33 cellular contexts compared by ENCODE assay signal in the genomic region with DNA sequence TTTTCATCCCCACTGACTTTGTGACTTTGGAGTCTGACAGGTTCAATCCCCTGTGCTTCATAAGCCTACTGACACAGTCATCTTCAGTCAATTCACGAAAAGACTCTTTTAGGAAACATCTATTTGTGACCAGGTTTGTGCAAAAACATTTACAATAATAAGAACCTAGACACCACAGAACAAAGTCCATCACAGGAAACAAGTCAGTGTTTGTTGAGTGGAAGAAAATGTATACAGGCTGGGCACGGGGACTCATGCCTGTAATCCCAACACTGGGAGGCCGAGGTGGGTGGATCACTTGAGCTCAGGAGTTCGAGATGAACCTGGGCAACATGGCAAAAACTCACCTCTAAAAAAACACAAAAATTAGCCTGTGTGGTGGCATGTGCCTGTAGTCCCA. TPM values are rescaled to one million over a fixed set of nuclear protein-coding genes. Genes with fewer than 3 reads are reported as not detected.
"Had no signal": no experiment of that assay in that cellular context is flagged by ENCODE, and none has a peak within 500 bp of the region (broad histone marks: within the 10 kb centered on the region; RNA-seq: fewer than 3 reads in every experiment).

No MANE protein-coding gene starts in this region.

- H3K27me3 Mint-ChIP-seq: activated CD4-positive, alpha-beta T cell treated with anti-CD3 and anti-CD28 coated beads for 36 hours; activated CD4-positive, alpha-beta T cell treated with anti-CD3 and anti-CD28 coated beads, Interleukin-2, amount 10 ng/mL, durations not matched to agents 7 days and 5 days; activated naive CD4-positive, alpha-beta T cell treated with anti-CD3 and anti-CD28 coated beads, Interleukin-2, amount 50 U/mL, for 24 hours; activated naive CD8-positive, alpha-beta T cell; activated naive CD8-positive, alpha-beta T cell treated with anti-CD3 and anti-CD28 coated beads, Interleukin-2, amount 50 U/mL, for 24 hours; activated T-cell treated with anti-CD3 and anti-CD28 coated beads, Interleukin-2, amount 50 U/mL, for 24 hours; central memory CD8-positive, alpha-beta T cell had no signal

- ATAC-seq: activated CD4-positive, alpha-beta T cell treated with anti-CD3 and anti-CD28 coated beads for 36 hours; activated CD4-positive, CD25-positive, alpha-beta regulatory T cell treated with anti-CD3 and anti-CD28 coated beads, Interleukin-2, amount 50 U/mL, for 24 hours; activated CD8-positive, alpha-beta memory T cell treated with anti-CD3 and anti-CD28 coated beads, Interleukin-2, amount 10 ng/mL, durations not matched to agents 7 days and 5 days; activated CD8-positive, alpha-beta T cell treated with anti-CD3 and anti-CD28 coated beads, Interleukin-2, amount 10 ng/mL, durations not matched to agents 7 days and 5 days; activated naive CD8-positive, alpha-beta T cell treated with anti-CD3 and anti-CD28 coated beads, Interleukin-2, amount 50 U/mL, for 24 hours had no signal

- H3K9me3 Mint-ChIP-seq: activated CD4-positive, alpha-beta memory T cell treated with anti-CD3 and anti-CD28 coated beads, Interleukin-2, amount 10 ng/mL, durations not matched to agents 7 days and 5 days; activated CD4-positive, alpha-beta T cell treated with anti-CD3 and anti-CD28 coated beads, Interleukin-2, amount 10 ng/mL, durations not matched to agents 7 days and 5 days; activated naive CD4-positive, alpha-beta T cell treated with anti-CD3 and anti-CD28 coated beads, Interleukin-2, amount 10 ng/mL, durations not matched to agents 7 days and 5 days; activated naive CD4-positive, alpha-beta T cell treated with anti-CD3 and anti-CD28 coated beads, Interleukin-2, amount 50 U/mL, for 24 hours; activated naive CD8-positive, alpha-beta T cell treated with anti-CD3 and anti-CD28 coated beads, Interleukin-2, amount 50 U/mL, for 24 hours; activated T-cell treated with anti-CD3 and anti-CD28 coated beads, Interleukin-2, amount 50 U/mL, for 24 hours; activated T-helper 2 cell treated with anti-CD3 and anti-CD28 coated beads, Interferon-gamma antibody, Interleukin-2, Interleukin-4, amounts not matched to agents 10 μg/mL and 5 μg/mL and 100 μg/mL, durations not matched to agents 14 hours and 24 hours and 36 hours; brain; central memory CD8-positive, alpha-beta T cell; T-helper 1 cell treated with Interleukin-12 subunit alpha and Interleukin-12 subunit beta and Interleukin-4 antibody, amounts not matched to agents 30 μg/mL and 1 μg/mL, for 36 hours; T-helper 2 cell treated with Interferon-gamma antibody and Interleukin-4, amounts not matched to agents 5 μg/mL and 100 μg/mL, for 36 hours had no signal

- H3K4me3 Mint-ChIP-seq: activated CD4-positive, alpha-beta memory T cell treated with anti-CD3 and anti-CD28 coated beads, Interleukin-2, amount 10 ng/mL, durations not matched to agents 7 days and 5 days; activated CD4-positive, alpha-beta T cell treated with anti-CD3 and anti-CD28 coated beads for 36 hours; activated CD4-positive, alpha-beta T cell treated with anti-CD3 and anti-CD28 coated beads, Interleukin-2, amount 10 ng/mL, durations not matched to agents 7 days and 5 days; activated CD8-positive, alpha-beta memory T cell treated with anti-CD3 and anti-CD28 coated beads, Interleukin-2, amount 10 ng/mL, durations not matched to agents 7 days and 5 days; activated CD8-positive, alpha-beta T cell treated with anti-CD3 and anti-CD28 coated beads, Interleukin-2, amount 10 ng/mL, durations not matched to agents 7 days and 5 days; activated naive CD4-positive, alpha-beta T cell treated with anti-CD3 and anti-CD28 coated beads, Interleukin-2, amount 10 ng/mL, durations not matched to agents 7 days and 5 days; activated naive CD4-positive, alpha-beta T cell treated with anti-CD3 and anti-CD28 coated beads, Interleukin-2, amount 50 U/mL, for 24 hours; activated naive CD8-positive, alpha-beta T cell; activated naive CD8-positive, alpha-beta T cell treated with anti-CD3 and anti-CD28 coated beads, Interleukin-2, amount 10 ng/mL, durations not matched to agents 7 days and 5 days; activated naive CD8-positive, alpha-beta T cell treated with anti-CD3 and anti-CD28 coated beads, Interleukin-2, amount 50 U/mL, for 24 hours; activated T-cell treated with anti-CD3 and anti-CD28 coated beads, Interleukin-2, amount 50 U/mL, for 24 hours; brain; central memory CD8-positive, alpha-beta T cell; T-helper 1 cell treated with Interleukin-12 subunit alpha and Interleukin-12 subunit beta and Interleukin-4 antibody, amounts not matched to agents 30 μg/mL and 1 μg/mL, for 36 hours; T-helper 2 cell treated with Interferon-gamma antibody and Interleukin-4, amounts not matched to agents 5 μg/mL and 100 μg/mL, for 36 hours had no signal

- DNase-seq: activated CD4-positive, alpha-beta memory T cell treated with anti-CD3 and anti-CD28 coated beads, Interleukin-2, amount 10 ng/mL, durations not matched to agents 7 days and 5 days; activated CD4-positive, alpha-beta T cell treated with anti-CD3 and anti-CD28 coated beads for 1 hour; activated CD4-positive, alpha-beta T cell treated with anti-CD3 and anti-CD28 coated beads for 36 hours; activated CD4-positive, alpha-beta T cell treated with anti-CD3 and anti-CD28 coated beads for 48 hours; activated CD4-positive, alpha-beta T cell treated with anti-CD3 and anti-CD28 coated beads, Interleukin-2, amount 10 ng/mL, durations not matched to agents 7 days and 5 days; activated CD4-positive, alpha-beta T cell treated with anti-CD3 and anti-CD28 coated beads, Interleukin-2, amount 50 U/mL, for 48 hours; activated CD4-positive, CD25-positive, alpha-beta regulatory T cell; activated CD8-positive, alpha-beta memory T cell treated with anti-CD3 and anti-CD28 coated beads for 24 hours; activated CD8-positive, alpha-beta memory T cell treated with anti-CD3 and anti-CD28 coated beads, Interleukin-2, amount 10 ng/mL, durations not matched to agents 7 days and 5 days; activated CD8-positive, alpha-beta memory T cell treated with anti-CD3 and anti-CD28 coated beads, Interleukin-2, amount 50 U/mL, for 48 hours; activated CD8-positive, alpha-beta T cell treated with anti-CD3 and anti-CD28 coated beads, Interleukin-2, amount 10 ng/mL, durations not matched to agents 7 days and 5 days; activated effector memory CD4-positive, alpha-beta T cell treated with Interleukin-2 at 50 U/mL for 16 hours; activated gamma-delta T cell; activated naive CD4-positive, alpha-beta T cell treated with anti-CD3 and anti-CD28 coated beads, Interleukin-2, amount 10 ng/mL, durations not matched to agents 7 days and 5 days; activated naive CD4-positive, alpha-beta T cell treated with Interleukin-2 at 50 U/mL for 16 hours; activated naive CD8-positive, alpha-beta T cell treated with anti-CD3 and anti-CD28 coated beads, Interleukin-2, amount 10 ng/mL, durations not matched to agents 7 days and 5 days; activated naive CD8-positive, alpha-beta T cell treated with anti-CD3 and anti-CD28 coated beads, Interleukin-2, amount 50 U/mL, for 24 hours; activated T-cell treated with anti-CD3 and anti-CD28 coated beads, Interleukin-2, amount 50 U/mL, for 24 hours; activated T-cell treated with anti-CD3 and anti-CD28 coated beads, Interleukin-2, amount 50 U/mL, for 48 hours; amygdala; anterior cingulate cortex; caudate nucleus; T-helper 1 cell; T-helper 2 cell; T-helper 9 cell had no signal

- H3K36me3 Mint-ChIP-seq: activated CD8-positive, alpha-beta memory T cell treated with anti-CD3 and anti-CD28 coated beads, Interleukin-2, amount 10 ng/mL, durations not matched to agents 7 days and 5 days; activated naive CD4-positive, alpha-beta T cell treated with anti-CD3 and anti-CD28 coated beads, Interleukin-2, amount 10 ng/mL, durations not matched to agents 7 days and 5 days; activated naive CD8-positive, alpha-beta T cell; activated naive CD8-positive, alpha-beta T cell treated with anti-CD3 and anti-CD28 coated beads, Interleukin-2, amount 10 ng/mL, durations not matched to agents 7 days and 5 days; brain had no signal

- H3K27ac Mint-ChIP-seq: activated CD4-positive, alpha-beta memory T cell treated with anti-CD3 and anti-CD28 coated beads, Interleukin-2, amount 10 ng/mL, durations not matched to agents 7 days and 5 days; activated CD4-positive, alpha-beta T cell treated with anti-CD3 and anti-CD28 coated beads for 36 hours; activated CD4-positive, alpha-beta T cell treated with anti-CD3 and anti-CD28 coated beads, Interleukin-2, amount 10 ng/mL, durations not matched to agents 7 days and 5 days; activated CD8-positive, alpha-beta memory T cell treated with anti-CD3 and anti-CD28 coated beads, Interleukin-2, amount 10 ng/mL, durations not matched to agents 7 days and 5 days; activated CD8-positive, alpha-beta T cell treated with anti-CD3 and anti-CD28 coated beads, Interleukin-2, amount 10 ng/mL, durations not matched to agents 7 days and 5 days; activated naive CD4-positive, alpha-beta T cell treated with anti-CD3 and anti-CD28 coated beads, Interleukin-2, amount 10 ng/mL, durations not matched to agents 7 days and 5 days; activated naive CD4-positive, alpha-beta T cell treated with anti-CD3 and anti-CD28 coated beads, Interleukin-2, amount 50 U/mL, for 24 hours; activated naive CD8-positive, alpha-beta T cell; activated naive CD8-positive, alpha-beta T cell treated with anti-CD3 and anti-CD28 coated beads, Interleukin-2, amount 10 ng/mL, durations not matched to agents 7 days and 5 days; activated naive CD8-positive, alpha-beta T cell treated with anti-CD3 and anti-CD28 coated beads, Interleukin-2, amount 50 U/mL, for 24 hours; activated T-cell treated with anti-CD3 and anti-CD28 coated beads, Interleukin-2, amount 50 U/mL, for 24 hours; activated T-helper 2 cell treated with anti-CD3 and anti-CD28 coated beads, Interferon-gamma antibody, Interleukin-2, Interleukin-4, amounts not matched to agents 10 μg/mL and 5 μg/mL and 100 μg/mL, durations not matched to agents 14 hours and 24 hours and 36 hours; brain; T-helper 1 cell treated with Interleukin-12 subunit alpha and Interleukin-12 subunit beta and Interleukin-4 antibody, amounts not matched to agents 30 μg/mL and 1 μg/mL, for 36 hours; T-helper 2 cell treated with Interferon-gamma antibody and Interleukin-4, amounts not matched to agents 5 μg/mL and 100 μg/mL, for 36 hours had no signal

- H3K4me1 Mint-ChIP-seq: activated CD4-positive, alpha-beta memory T cell treated with anti-CD3 and anti-CD28 coated beads, Interleukin-2, amount 10 ng/mL, durations not matched to agents 7 days and 5 days; activated CD4-positive, alpha-beta T cell treated with anti-CD3 and anti-CD28 coated beads for 36 hours; activated CD4-positive, alpha-beta T cell treated with anti-CD3 and anti-CD28 coated beads, Interleukin-2, amount 10 ng/mL, durations not matched to agents 7 days and 5 days; activated CD8-positive, alpha-beta memory T cell treated with anti-CD3 and anti-CD28 coated beads, Interleukin-2, amount 10 ng/mL, durations not matched to agents 7 days and 5 days; activated naive CD4-positive, alpha-beta T cell treated with anti-CD3 and anti-CD28 coated beads, Interleukin-2, amount 10 ng/mL, durations not matched to agents 7 days and 5 days; activated naive CD8-positive, alpha-beta T cell treated with anti-CD3 and anti-CD28 coated beads, Interleukin-2, amount 10 ng/mL, durations not matched to agents 7 days and 5 days; activated naive CD8-positive, alpha-beta T cell treated with anti-CD3 and anti-CD28 coated beads, Interleukin-2, amount 50 U/mL, for 24 hours; brain had no signal

RNA-seq across cellular contexts. Expression of gene TGFA, which starts 49.7 kb away (rescaled TPM):
- total RNA-seq: activated CD4-positive, alpha-beta memory T cell treated with anti-CD3 and anti-CD28 coated beads, Interleukin-2, amount 10 ng/mL, durations not matched to agents 7 days and 5 days; activated CD8-positive, alpha-beta memory T cell treated with anti-CD3 and anti-CD28 coated beads, Interleukin-2, amount 10 ng/mL, durations not matched to agents 7 days and 5 days; activated T-helper 2 cell treated with anti-CD3 and anti-CD28 coated beads, Interferon-gamma antibody, Interleukin-2, Interleukin-4, amounts not matched to agents 10 μg/mL and 5 μg/mL and 100 μg/mL, durations not matched to agents 14 hours and 24 hours and 36 hours had no signal
